In the genomic region with DNA sequence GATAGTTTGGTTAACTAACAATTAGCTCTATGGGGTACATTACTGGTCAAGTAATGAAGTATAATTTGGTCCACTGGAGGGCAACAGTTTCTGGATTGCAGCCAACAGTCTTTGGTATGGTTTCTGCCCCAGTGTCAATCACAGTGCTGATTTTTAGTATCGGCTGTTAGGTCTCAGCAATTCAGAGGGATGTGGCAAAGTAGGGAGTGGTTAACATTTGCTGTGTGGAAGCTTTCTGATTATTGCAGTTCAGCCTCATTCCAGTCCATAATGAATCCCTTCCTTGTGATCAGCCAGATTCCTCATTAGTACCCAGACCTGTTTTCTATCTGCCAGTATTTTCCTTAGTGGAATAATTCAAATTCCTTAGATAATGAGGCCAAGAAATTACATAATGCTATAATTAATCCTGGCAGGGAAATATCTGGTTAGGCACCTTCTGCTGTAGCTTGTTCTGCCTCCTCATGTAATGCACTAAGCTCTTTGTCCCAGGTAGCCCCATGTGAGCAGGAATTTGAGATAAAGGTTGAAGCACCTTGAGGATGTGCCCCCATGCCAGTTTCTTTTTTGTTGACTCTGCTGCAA, we compare ENCODE assay signal across 10 cellular contexts. TPM values are rescaled to one million over a fixed set of nuclear protein-coding genes. Genes with fewer than 3 reads are reported as not detected.
A peak's percentile ranks its signal among the peaks of the same experiment; 100 is the strongest.
DNase-seq lines count a peak whose midpoint lies in the region; ATAC-seq and TF ChIP-seq lines count a peak whose summit lies in the region.
"Had no signal": no experiment of that assay in that cellular context is flagged by ENCODE, and none has a peak within 500 bp of the region (broad histone marks: within the 10 kb centered on the region; RNA-seq: fewer than 3 reads in every experiment).

No MANE protein-coding gene starts in this region.

- no peak overlapping the region for H3K27ac ChIP-seq in brain microvascular endothelial cell
- no peak overlapping the region for H3K27ac ChIP-seq in ascending aorta
- peak overlapping the region in 2 of 4 donors; percentile 7 to 29 for H3K27ac ChIP-seq in esophagus squamous epithelium

- no TSS peak for BruUV-seq in Caco-2 (replicated peaks; lab: Mats Ljungman, UMichigan)

- H3K27ac Mint-ChIP-seq in Caco-2 (ENCODE audit: unreplicated experiment): peak overlapping the region; percentile 33
- H3K27ac Mint-ChIP-seq: activated naive CD4-positive, alpha-beta T cell treated with anti-CD3 and anti-CD28 coated beads, Interleukin-2, amount 50 U/mL, for 24 hours; T-cell had no signal

- H3K9me3 ChIP-seq in Caco-2 (no peaks in the 10 kb centered on the region), ascending aorta (no peaks in the 10 kb centered on the region), esophagus squamous epithelium (no peaks in the 10 kb centered on the region)

- H3K36me3 Mint-ChIP-seq in Caco-2 (ENCODE audit: insufficient read depth, unreplicated experiment): peaks cover 58% of the 10 kb centered on the region
- H3K36me3 Mint-ChIP-seq: activated naive CD4-positive, alpha-beta T cell treated with anti-CD3 and anti-CD28 coated beads, Interleukin-2, amount 50 U/mL, for 24 hours; T-cell had no signal

- no peak overlapping the region for H3K4me3 Mint-ChIP-seq in Caco-2 (ENCODE audit: unreplicated experiment)
- H3K4me3 Mint-ChIP-seq: activated naive CD4-positive, alpha-beta T cell treated with anti-CD3 and anti-CD28 coated beads, Interleukin-2, amount 50 U/mL, for 24 hours; T-cell had no signal

- CTCF ChIA-PET in Caco-2 (lab: Charles Lee): interaction anchor here (1.0 to 1.1 kb wide), 2 partner anchors 275 to 706 kb away, joined by 4 to 9 read pairs; partner anchors contain the start of gene RWDD3

- H3K27me3 ChIP-seq in Caco-2 (replicated peaks; ENCODE audit: control insufficient read depth, insufficient read depth, low read length) (no peaks in the 10 kb centered on the region), brain microvascular endothelial cell (replicated peaks) (no peaks in the 10 kb centered on the region), ascending aorta (no peaks in the 10 kb centered on the region), esophagus squamous epithelium (no peaks in the 10 kb centered on the region)

- H3K9me3 Mint-ChIP-seq in Caco-2 (ENCODE audit: unreplicated experiment): no peaks in the 10 kb centered on the region
- H3K9me3 Mint-ChIP-seq: activated naive CD4-positive, alpha-beta T cell treated with anti-CD3 and anti-CD28 coated beads, Interleukin-2, amount 50 U/mL, for 24 hours had no signal

- H3K4me3 ChIP-seq in Caco-2 (ENCODE audit: low read depth, low read length): no peak overlapping the region
- H3K4me3 ChIP-seq in NB4 (ENCODE audit: low read depth, low read length): no peak overlapping the region
- H3K4me3 ChIP-seq in brain microvascular endothelial cell (ENCODE audit: low read depth, low read length): no peak overlapping the region
- H3K4me3 ChIP-seq in ascending aorta: no peak overlapping the region
- H3K4me3 ChIP-seq in esophagus squamous epithelium: no peak overlapping the region

- H3K36me3 ChIP-seq in Caco-2 (ENCODE audit: control insufficient read depth, insufficient read depth, low read length) (peaks cover 2% of the 10 kb centered on the region; the same call in 1 of the 2 replicates), brain microvascular endothelial cell (replicated peaks) (peaks cover 10% of the 10 kb centered on the region), ascending aorta (peaks cover 13 to 15% of the 10 kb centered on the region in 2 donors), esophagus squamous epithelium (peaks cover 0 to 38% (median 0%) of the 10 kb centered on the region in 3 donors)

- in situ Hi-C loops in brain microvascular endothelial cell (cut with HindIII; ENCODE audit: low pct_ligation_motif_present, low sequenced_read_pairs): loop anchor here (25.0 kb wide), 1 partner anchor 260 kb away; no protein-coding TSS in a partner anchor

- ATAC-seq in HG02642 (IDR thresholded peaks at IDR 0.05; ENCODE audit: poor library complexity, unreplicated experiment) (no peak), HG02970 (IDR thresholded peaks at IDR 0.05; ENCODE audit: low FRiP score, unreplicated experiment) (no peak)
- ATAC-seq: T-cell had no signal

- H3K27me3 Mint-ChIP-seq in Caco-2 (ENCODE audit: insufficient read depth, unreplicated experiment): no peaks in the 10 kb centered on the region
- H3K27me3 Mint-ChIP-seq: activated naive CD4-positive, alpha-beta T cell treated with anti-CD3 and anti-CD28 coated beads, Interleukin-2, amount 50 U/mL, for 24 hours had no signal

- peak; percentile 47 to 51 for DNase-seq in Caco-2
- DNase-seq in NB4 (ENCODE audit: low read depth): peak; percentile 72
- peak; percentile 24 for DNase-seq in brain microvascular endothelial cell
- DNase-seq in left kidney (ENCODE audit: low read depth, low spot score): peak; percentile 37
- DNase-seq in ascending aorta (ENCODE audit: low spot score in 2 of 2): no peak
- DNase-seq in esophagus squamous epithelium (lab: John Stamatoyannopoulos, UW): no peak
- DNase-seq: T-cell had no signal

- POLR2A ChIA-PET in Caco-2 (lab: Charles Lee): interaction anchor here (1.9 kb wide), 1 partner anchor 89 kb away, joined by 5 read pairs; no protein-coding TSS in a partner anchor

- intact Hi-C loops in Caco-2 (cut with micrococcal nuclease; ENCODE audit: unreplicated experiment): loop anchor here (1.0 to 5.0 kb wide), 3 partner anchors 72 to 515 kb away; no protein-coding TSS in a partner anchor
- intact Hi-C loops in ascending aorta (cut with DNase I): no loop called here
- intact Hi-C loops in esophagus squamous epithelium (cut with DNase I): no loop called here

- peak in 1 of 2 experiments; percentile 23 for TF ChIP-seq CTCF in Caco-2 (IDR thresholded peaks at IDR 0.05; ENCODE audit: insufficient read depth in 1 of 2, low read depth in 1 of 2, low read length in 1 of 2, severe bottlenecking in 1 of 2, unreplicated experiment in 1 of 2)
- no peak for TF ChIP-seq CTCF in NB4 (IDR thresholded peaks at IDR 0.05; ENCODE audit: low read depth, low read length)
- no peak for TF ChIP-seq CTCF in brain microvascular endothelial cell (IDR thresholded peaks at IDR 0.05; ENCODE audit: low read depth, low read length, missing control alignments)
- no peak for TF ChIP-seq CTCF in ascending aorta (IDR thresholded peaks at IDR 0.05)
- TF ChIP-seq CTCF in esophagus squamous epithelium (IDR thresholded peaks at IDR 0.05): peak in 1 of 6 experiments; percentile 11

- H3K4me1 ChIP-seq in Caco-2 (peaks cover 36% of the 10 kb centered on the region), ascending aorta (peaks cover 0 to 2% of the 10 kb centered on the region in 2 donors), esophagus squamous epithelium (peaks cover 0 to 13% (median 5%) of the 10 kb centered on the region in 3 donors)

- WGBS in esophagus squamous epithelium, 2 donors: 12 to 30% methylated on average over 1 of the region's 1 CpG

- TF ChIP-seq POLR2A in NB4 (IDR thresholded peaks at IDR 0.05; ENCODE audit: extremely low read depth, insufficient read length) (no peak), esophagus squamous epithelium (IDR thresholded peaks at IDR 0.05) (no peak)

- peaks cover 45% of the 10 kb centered on the region for H3K4me1 Mint-ChIP-seq in Caco-2 (ENCODE audit: low read depth, unreplicated experiment)
- H3K4me1 Mint-ChIP-seq: activated naive CD4-positive, alpha-beta T cell treated with anti-CD3 and anti-CD28 coated beads, Interleukin-2, amount 50 U/mL, for 24 hours; T-cell had no signal

RNA-seq across cellular contexts. Expression of gene F3, which starts 14.0 kb away (rescaled TPM):
- 21.7 and 28.5 TPM in 2 replicates for total RNA-seq in Caco-2 (2022)
- total RNA-seq in ascending aorta: 32.5 TPM
- 100 to 1,000 TPM in 1 of 4 donors, 10 to 100 TPM in 3; 38.9 to 144 (median 59.5) TPM for total RNA-seq in esophagus squamous epithelium

Comparison
In these comparisons a context has a peak if more than half of its experiments do, and no peak if none do; other contexts are left out.
1. DNase-seq: peak in Caco-2 (2 of 2), NB4 (single experiment), brain microvascular endothelial cell (single experiment) and left kidney (single experiment); none in ascending aorta (0 of 2) and esophagus squamous epithelium (single experiment).